25 cellular contexts compared by ENCODE assay signal in the genomic region with DNA sequence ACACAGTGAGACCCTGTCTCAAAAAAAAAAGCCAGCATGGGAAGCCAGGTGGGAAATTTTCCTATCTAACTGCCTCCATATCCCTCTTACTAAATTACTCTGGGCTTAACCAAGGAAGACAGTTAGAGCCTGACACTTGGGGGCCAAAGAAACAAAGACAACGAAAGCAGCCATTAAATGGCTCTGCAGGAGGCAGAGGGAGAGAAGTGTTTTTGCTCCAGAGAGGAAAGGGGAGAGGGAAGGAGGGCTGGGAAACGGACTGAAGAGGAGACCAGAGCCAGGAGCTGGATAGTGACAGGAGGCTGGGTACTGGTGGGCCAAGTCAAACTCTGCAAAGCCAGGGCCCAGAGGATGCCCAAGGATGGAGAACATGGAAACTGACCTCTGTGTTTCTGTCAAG. TPM values are rescaled to one million over a fixed set of nuclear protein-coding genes. Genes with fewer than 3 reads are reported as not detected.
A peak's percentile ranks its signal among the peaks of the same experiment; 100 is the strongest.
DNase-seq lines count a peak whose midpoint lies in the region; ATAC-seq and TF ChIP-seq lines count a peak whose summit lies in the region.
"Had no signal": no experiment of that assay in that cellular context is flagged by ENCODE, and none has a peak within 500 bp of the region (broad histone marks: within the 10 kb centered on the region; RNA-seq: fewer than 3 reads in every experiment).

No MANE protein-coding gene starts in this region.

- H3K9me3 ChIP-seq in HEK293 (ENCODE audit: control insufficient read depth, insufficient read depth, low read depth, low read length), result no peaks in the 10 kb centered on the region
- peaks cover 12% of the 10 kb centered on the region; the same call in 1 of the 2 replicates for H3K9me3 ChIP-seq in NT2/D1 (ENCODE audit: insufficient read depth, low read length)
- no peaks in the 10 kb centered on the region for H3K9me3 ChIP-seq in iPS-15b (ENCODE audit: control insufficient read depth, insufficient read depth, low read length)
- H3K9me3 ChIP-seq in neuronal stem cell (replicated peaks in 1 of 2; ENCODE audit: control insufficient read depth in 2 of 2, insufficient read depth in 1 of 2, low read depth in 1 of 2, low read length in 2 of 2), result peaks cover 6 to 7% of the 10 kb centered on the region in 2 donors

- no peak overlapping the region for H3K14ac ChIP-seq in neuronal stem cell (ENCODE audit: low read length)

- peak overlapping the region; percentile 44 for H3K18ac ChIP-seq in neuronal stem cell (ENCODE audit: low read length)

- H3K4me1 ChIP-seq in HEK293 (ENCODE audit: control insufficient read depth, insufficient read depth, low read length), result no peaks in the 10 kb centered on the region
- peaks cover 3% of the 10 kb centered on the region for H3K4me1 ChIP-seq in NT2/D1 (ENCODE audit: insufficient read depth, insufficient read length)
- H3K4me1 ChIP-seq in iPS-15b (ENCODE audit: control insufficient read depth, insufficient read depth, low read length), result peaks cover 9% of the 10 kb centered on the region
- H3K4me1 ChIP-seq in neuronal stem cell (ENCODE audit: control insufficient read depth in 2 of 2, insufficient read depth in 1 of 2, low read depth in 1 of 2, low read length in 2 of 2), result peaks cover 0 to 5% of the 10 kb centered on the region in 2 donors
- H3K4me1 ChIP-seq: BLaER1 had no signal

- no peak overlapping the region for H4K8ac ChIP-seq in neuronal stem cell (ENCODE audit: low read depth, low read length)

- H3K4me3 ChIP-seq in HEK293 (ENCODE audit: low read depth, low read length) (no peak overlapping the region), NT2/D1 (ENCODE audit: insufficient read length, low read depth) (no peak overlapping the region), iPS-15b (ENCODE audit: low read depth, low read length) (no peak overlapping the region), neuronal stem cell (ENCODE audit: low read length in 2 of 2) (no peak overlapping the region)
- H3K4me3 ChIP-seq: BLaER1, GM12878 had no signal

- no peak overlapping the region for H3K27ac ChIP-seq in HEK293 (ENCODE audit: extremely low read depth, low read depth, low read length)
- no peak overlapping the region for H3K27ac ChIP-seq in neuronal stem cell (replicated peaks; ENCODE audit: low read length)
- H3K27ac ChIP-seq: BLaER1 had no signal

- H2BK15ac ChIP-seq in neuronal stem cell (ENCODE audit: low read length), result no peak overlapping the region

- H2AK5ac ChIP-seq in neuronal stem cell (ENCODE audit: low read depth, low read length), result no peak overlapping the region

- no peak overlapping the region for H3K23ac ChIP-seq in neuronal stem cell (ENCODE audit: low read depth, low read length, poor library complexity)

- H3K9ac ChIP-seq in NT2/D1 (ENCODE audit: insufficient read length, low read depth) (peak overlapping the region; percentile 8), iPS-15b (ENCODE audit: low read depth, low read length) (peak overlapping the region; percentile 32), neuronal stem cell (ENCODE audit: low read depth, low read length, poor library complexity) (no peak overlapping the region)
- H3K9ac ChIP-seq: BLaER1 had no signal

- H2AFZ ChIP-seq in neuronal stem cell (ENCODE audit: low read length), result peak overlapping the region; percentile 46

- no peak overlapping the region for H2BK120ac ChIP-seq in neuronal stem cell (ENCODE audit: low read depth, low read length)

- no CpG with 5 or more reads among the region's 2 CpGs for WGBS in neuronal stem cell (ENCODE audit: extremely low coverage in 2 of 2, insufficient read length in 2 of 2, insufficient replicate concordance in 1 of 2), 2 donors

- POLR2A ChIA-PET in HEK293 (lab: Yijun Ruan, JAX), result interaction anchor here (0.6 kb wide), 1 partner anchor 25 kb away, joined by 5 read pairs; no protein-coding TSS in a partner anchor

- no peak overlapping the region for H2BK12ac ChIP-seq in neuronal stem cell (ENCODE audit: low read length)

- TF ChIP-seq CTCF in HEK293 (tag by site-specific recombination; IDR thresholded peaks at IDR 0.05), result no peak

- CTCF ChIA-PET in HEK293 (lab: Yijun Ruan, JAX), result interaction anchor here (0.6 to 1.1 kb wide), 3 partner anchors 9 to 43 kb away, joined by 3 to 5 read pairs (median 3); a partner anchor contains a TSS

- no peak overlapping the region for H3K4me2 ChIP-seq in neuronal stem cell (ENCODE audit: insufficient read depth, low read length, poor library complexity, severe bottlenecking)
- H3K4me2 ChIP-seq: BLaER1 had no signal

- no peaks in the 10 kb centered on the region for H3K79me1 ChIP-seq in neuronal stem cell (ENCODE audit: low read depth, low read length)

- H3K4ac ChIP-seq in neuronal stem cell (ENCODE audit: low read length), result no peak overlapping the region

- DNase-seq in NT2/D1 (ENCODE audit: low read depth, low spot score), result no peak
- DNase-seq in neuronal stem cell (ENCODE audit: low spot score), result no peak
- DNase-seq in DMS114 treated with DMSO at 0.1 percent for 48 hours (lab: John Stamatoyannopoulos, UW; ENCODE audit: unreplicated experiment), result no peak
- DNase-seq in erythroblast (lab: John Stamatoyannopoulos, UW), result no peak
- DNase-seq: CD4-positive, alpha-beta T cell; COR-L47; DND-41; HFFc6; KBM-7; MM.1S; NCI-H1048; NCI-H1417 treated with DMSO at 0.1 percent for 48 hours; NCI-H1930; NCI-H226; NCI-H510A treated with DMSO at 0.1 percent for 48 hours; NCI-H774; NK-92 treated with Interleukin-12 subunit alpha and Interleukin-12 subunit beta, amount 100 ng/mL, for 24 hours; SIG-M5 had no signal

- no peak for TF ChIP-seq POLR2A in erythroblast (IDR thresholded peaks at IDR 0.05; ENCODE audit: low read length)

- H4K91ac ChIP-seq in neuronal stem cell (ENCODE audit: low read depth, low read length, poor library complexity), result no peak overlapping the region

- no peak for ATAC-seq in HG02678 (IDR thresholded peaks at IDR 0.05; ENCODE audit: unreplicated experiment)
- ATAC-seq: GM12878, Panc1, SK-N-SH treated with all-trans-retinoic acid at 6 μM for 48 hours had no signal

- no peaks in the 10 kb centered on the region for H3K27me3 ChIP-seq in NT2/D1 (ENCODE audit: insufficient read depth, insufficient read length)
- no peaks in the 10 kb centered on the region for H3K27me3 ChIP-seq in iPS-15b (ENCODE audit: control insufficient read depth, insufficient read depth, low read length)
- no peaks in the 10 kb centered on the region for H3K27me3 ChIP-seq in neuronal stem cell (ENCODE audit: control insufficient read depth in 3 of 3, insufficient read depth in 3 of 3, low read depth in 1 of 3, low read length in 3 of 3)
- H3K27me3 ChIP-seq: BLaER1 had no signal

- H2BK5ac ChIP-seq in neuronal stem cell (ENCODE audit: low read length), result no peak overlapping the region

- H3K36me3 ChIP-seq in HEK293 (ENCODE audit: control insufficient read depth in 2 of 2, insufficient read depth in 1 of 2, low read length in 2 of 2) (no peaks in the 10 kb centered on the region), NT2/D1 (ENCODE audit: insufficient read depth, insufficient read length, low read length) (no peaks in the 10 kb centered on the region), iPS-15b (ENCODE audit: control insufficient read depth, insufficient read depth, low read length) (no peaks in the 10 kb centered on the region), neuronal stem cell (replicated peaks in 1 of 2; ENCODE audit: control insufficient read depth in 2 of 2, insufficient read depth in 2 of 2, low read length in 2 of 2) (no peaks in the 10 kb centered on the region)

TF ChIP-seq in HEK293, 187 proteins besides CTCF, POLR2A, EP300 and RAD21:
- no peak for TF ChIP-seq ZNF433 (tag by site-specific recombination; IDR thresholded peaks at IDR 0.05; ENCODE audit: low read depth)
- peak; percentile 96 for TF ChIP-seq GLIS1 (tag by site-specific recombination; IDR thresholded peaks at IDR 0.05)

RNA-seq across cellular contexts. Expression of a gene that starts 10.7 kb away (rescaled TPM):
- polyA plus RNA-seq in neuronal stem cell (2013, experiment 1 of 2), result 116 TPM
- 126 TPM for polyA plus RNA-seq in neuronal stem cell (2013, experiment 2 of 2)

RNA-seq across cellular contexts. Expression of a gene that starts 21.4 kb away (rescaled TPM):
- polyA plus RNA-seq in neuronal stem cell (2013, experiment 1 of 2), result 136 TPM
- polyA plus RNA-seq in neuronal stem cell (2013, experiment 2 of 2), result 136 TPM

RNA-seq across cellular contexts. Expression of a gene that starts 42.9 kb away (rescaled TPM):
- polyA plus RNA-seq in neuronal stem cell (2013, experiment 1 of 2), result 78.3 TPM
- polyA plus RNA-seq in neuronal stem cell (2013, experiment 2 of 2), result 76.5 TPM
